Comparison of ENCODE assay signal across 14 cellular contexts in genomic region chr3:63976862-63977180, GRCh38. TPM values are rescaled to one million over a fixed set of nuclear protein-coding genes. Genes with fewer than 3 reads are reported as not detected.
A peak's percentile ranks its signal among the peaks of the same experiment; 100 is the strongest.
DNase-seq lines count a peak whose midpoint lies in the region; ATAC-seq, FAIRE-seq and TF ChIP-seq lines count a peak whose summit lies in the region.
"Had no signal": no experiment of that assay in that cellular context is flagged by ENCODE, and none has a peak within 500 bp of the region (broad histone marks: within the 10 kb centered on the region; RNA-seq: fewer than 3 reads in every experiment).

No MANE protein-coding gene starts in this region.

- dilution Hi-C loops in mammary epithelial cell (cut with HindIII; ENCODE audit: low sequenced_read_pairs): loop anchor here (5.0 kb wide), 1 partner anchor 65 kb away; the partner anchor contains the start of gene SCAANT1

- H4K20me1 ChIP-seq in mammary epithelial cell (ENCODE audit: insufficient read depth, low read length) (no peaks in the 10 kb centered on the region), hepatocyte (ENCODE audit: insufficient read depth, poor library complexity, severe bottlenecking) (no peaks in the 10 kb centered on the region)

- H3K79me2 ChIP-seq in mammary epithelial cell (ENCODE audit: insufficient read depth, low read length) (peaks cover 62% of the 10 kb centered on the region), hepatocyte (peaks cover 53% of the 10 kb centered on the region)

- no peak overlapping the region; a peak in 1 of 6 replicates for H3K27ac ChIP-seq in A549
- no peak overlapping the region for H3K27ac ChIP-seq in CD8-positive, alpha-beta T cell (ENCODE audit: low read depth, low read length)
- peak overlapping the region; percentile 88 for H3K27ac ChIP-seq in mammary epithelial cell (ENCODE audit: insufficient read depth, low read depth, low read length)
- peak overlapping the region; percentile 90 for H3K27ac ChIP-seq in neutrophil
- H3K27ac ChIP-seq in thyroid gland: no peak overlapping the region
- no peak overlapping the region for H3K27ac ChIP-seq in hepatocyte

- H3K9me2 ChIP-seq in hepatocyte (replicated peaks; ENCODE audit: insufficient read depth): no peaks in the 10 kb centered on the region

- peak overlapping the region; percentile 88 for H3K27ac Mint-ChIP-seq in CD8-positive, alpha-beta T cell

- H3K36me3 ChIP-seq in CD8-positive, alpha-beta T cell (ENCODE audit: insufficient read depth, low read length): peaks cover 28% of the 10 kb centered on the region
- H3K36me3 ChIP-seq in mammary epithelial cell (ENCODE audit: insufficient read depth, low read length) (peaks cover 5% of the 10 kb centered on the region), neutrophil (peaks cover 30% of the 10 kb centered on the region), thyroid gland (peaks cover 5 to 8% of the 10 kb centered on the region in 2 donors), hepatocyte (replicated peaks; ENCODE audit: insufficient read depth, low read depth) (no peaks in the 10 kb centered on the region)

- peaks cover 25% of the 10 kb centered on the region; the same call in 2 of the 3 replicates for H3K4me1 ChIP-seq in A549
- peaks cover 96% of the 10 kb centered on the region for H3K4me1 ChIP-seq in CD8-positive, alpha-beta T cell (ENCODE audit: insufficient read depth, low read length)
- H3K4me1 ChIP-seq in mammary epithelial cell (ENCODE audit: insufficient read depth, low read length): peaks cover 61% of the 10 kb centered on the region
- H3K4me1 ChIP-seq in neutrophil (ENCODE audit: control insufficient read depth in 1 of 2, insufficient read depth in 1 of 2, low read depth in 1 of 2, low read length in 1 of 2): peaks cover 57 to 72% of the 10 kb centered on the region in 2 experiments
- H3K4me1 ChIP-seq in thyroid gland: peaks cover 2 to 31% of the 10 kb centered on the region in 2 donors
- peaks cover 27% of the 10 kb centered on the region for H3K4me1 ChIP-seq in hepatocyte (ENCODE audit: insufficient read depth)

- FAIRE-seq in A549 (lab: Jason Lieb, UNC): no peak

- POLR2A ChIA-PET in A549 (lab: Yijun Ruan, JAX): no interaction called here
- POLR2A ChIA-PET in CD8-positive, alpha-beta T cell (lab: Charles Lee): interaction anchor here (0.7 to 6.9 kb wide), 3 partner anchors 10 to 26 kb away, joined by 3 to 95 read pairs (median 3); no protein-coding TSS in a partner anchor

- H3K27me3 ChIP-seq in CD8-positive, alpha-beta T cell (ENCODE audit: insufficient read depth, low read length): no peaks in the 10 kb centered on the region
- no peaks in the 10 kb centered on the region for H3K27me3 ChIP-seq in mammary epithelial cell (ENCODE audit: insufficient read depth, low read length)
- H3K27me3 ChIP-seq in neutrophil: no peaks in the 10 kb centered on the region
- H3K27me3 ChIP-seq in thyroid gland: no peaks in the 10 kb centered on the region
- H3K27me3 ChIP-seq in hepatocyte: no peaks in the 10 kb centered on the region
- H3K27me3 ChIP-seq: heart right ventricle had no signal

- H3K4me3 Mint-ChIP-seq in CD8-positive, alpha-beta T cell: peak overlapping the region; percentile 24

- no peaks in the 10 kb centered on the region for H3K9me3 ChIP-seq in A549
- no peaks in the 10 kb centered on the region for H3K9me3 ChIP-seq in CD8-positive, alpha-beta T cell (ENCODE audit: low read length)
- no peaks in the 10 kb centered on the region for H3K9me3 ChIP-seq in mammary epithelial cell (replicated peaks; ENCODE audit: insufficient read depth, low read length)
- no peaks in the 10 kb centered on the region for H3K9me3 ChIP-seq in neutrophil
- H3K9me3 ChIP-seq in thyroid gland: no peaks in the 10 kb centered on the region
- H3K9me3 ChIP-seq in hepatocyte (ENCODE audit: low read depth): no peaks in the 10 kb centered on the region
- H3K9me3 ChIP-seq: heart right ventricle had no signal

- no peak for TF ChIP-seq EP300 in A549 (IDR thresholded peaks at IDR 0.05)

- BruUV-seq in mammary epithelial cell (replicated peaks; lab: Mats Ljungman, UMichigan): no TSS peak

- in situ Hi-C loops in mammary epithelial cell (cut with MboI; ENCODE audit: low sequenced_read_pairs in 2 of 2): loop anchor here in 1 of 2 donors (25.0 kb wide), 1 partner anchor 640 kb away; no protein-coding TSS in a partner anchor

- TF ChIP-seq CTCF in A549 (IDR thresholded peaks at IDR 0.05) (no peak), mammary epithelial cell (conservative IDR thresholded peaks at IDR 0.05 in 1 of 2, IDR thresholded peaks at IDR 0.05 in 1 of 2; ENCODE audit: extremely low read depth in 1 of 2, insufficient read depth in 1 of 2, low read depth in 1 of 2, low read length in 2 of 2) (no peak), neutrophil (IDR thresholded peaks at IDR 0.05) (no peak), thyroid gland (IDR thresholded peaks at IDR 0.05) (no peak), hepatocyte (IDR thresholded peaks at IDR 0.05; ENCODE audit: poor library complexity) (no peak)
- no peak for TF ChIP-seq CTCF in CD8-positive, alpha-beta T cell (IDR thresholded peaks at IDR 0.05)

- no peak for DNase-seq in A549 (ENCODE audit: low read depth in 1 of 2, low spot score in 1 of 2)
- no peak for DNase-seq in CD8-positive, alpha-beta T cell
- no peak for DNase-seq in mammary epithelial cell
- no peak for DNase-seq in thyroid gland
- no peak for DNase-seq in DMS114 treated with DMSO at 0.1 percent for 48 hours (lab: John Stamatoyannopoulos, UW; ENCODE audit: unreplicated experiment)
- no peak for DNase-seq in hepatocyte (ENCODE audit: low spot score)
- DNase-seq in DMS53 (lab: John Stamatoyannopoulos, UW): no peak
- DNase-seq: amygdala; heart right ventricle; NCI-H1092 treated with DMSO at 0.1 percent for 48 hours; NCI-H345; stimulated activated CD4-positive, alpha-beta T cell treated with anti-CD3 and anti-CD28 coated beads, Interleukin-2, amount 100 ng/mL, for 24 hours had no signal

- no peak for TF ChIP-seq POLR2A in A549 (IDR thresholded peaks at IDR 0.05; ENCODE audit: low read length)
- no peak for TF ChIP-seq POLR2A in thyroid gland (IDR thresholded peaks at IDR 0.05)

- no peaks in the 10 kb centered on the region for H3K9me3 Mint-ChIP-seq in CD8-positive, alpha-beta T cell

- H3K4me3 ChIP-seq in A549 (no peak overlapping the region), mammary epithelial cell (replicated peaks in 1 of 3; ENCODE audit: insufficient read depth in 1 of 3, low read depth in 2 of 3, low read length in 3 of 3) (no peak overlapping the region), neutrophil (ENCODE audit: low read depth in 1 of 2, low read length in 1 of 2) (peak overlapping the region; percentile 24 to 31), thyroid gland (replicated peaks in 1 of 3) (no peak overlapping the region), hepatocyte (no peak overlapping the region)
- H3K4me3 ChIP-seq in CD8-positive, alpha-beta T cell (ENCODE audit: low read depth, low read length): no peak overlapping the region
- H3K4me3 ChIP-seq: heart right ventricle, lung had no signal

- intact Hi-C loops in CD8-positive, alpha-beta T cell (cut with DNase I, micrococcal nuclease): loop anchor here in 1 of 2 experiments (1.0 kb wide), 1 partner anchor 8 kb away; no protein-coding TSS in a partner anchor
- intact Hi-C loops in mammary epithelial cell (cut with micrococcal nuclease) (no loop called here), thyroid gland (cut with DNase I) (no loop called here)

- WGBS in A549 (ENCODE audit: missing lambda C conversion rate): 85% methylated on average over 2 of the region's 2 CpGs
- 33% methylated on average over 2 of the region's 2 CpGs for WGBS in mammary epithelial cell (ENCODE audit: low coverage, missing lambda C conversion rate)
- 90 to 91% methylated on average over 2 of the region's 2 CpGs for WGBS in thyroid gland, 2 donors
- 90% methylated on average over 2 of the region's 2 CpGs for WGBS in hepatocyte (ENCODE audit: low lambda C conversion rate, missing lambda C conversion rate)

- TF ChIP-seq RAD21 in A549 (conservative IDR thresholded peaks at IDR 0.05 in 1 of 2, IDR thresholded peaks at IDR 0.05 in 1 of 2): no peak

- H3K4me2 ChIP-seq in A549 (0 out of 3 replicates have a peak overlapping the region, but pooled peaks have one; percentile 8), mammary epithelial cell (ENCODE audit: insufficient read depth, low read depth, low read length) (peak overlapping the region; percentile 82), hepatocyte (no peak overlapping the region)

- peaks cover 56% of the 10 kb centered on the region for H3K36me3 Mint-ChIP-seq in CD8-positive, alpha-beta T cell

- H2AFZ ChIP-seq in mammary epithelial cell (ENCODE audit: low read depth, low read length) (no peak overlapping the region), hepatocyte (no peak overlapping the region)

- ATAC-seq in A549: no peak
- no peak for ATAC-seq in CD8-positive, alpha-beta T cell

- CTCF ChIA-PET in A549 (lab: Yijun Ruan, JAX) (interaction anchor here (1.8 to 4.7 kb wide), 2 partner anchors 17 to 507 kb away, joined by 5 to 33 read pairs; no protein-coding TSS in a partner anchor), mammary epithelial cell (lab: Charles Lee; ENCODE audit: low non-redundant PET) (no interaction called here)
- CTCF ChIA-PET in CD8-positive, alpha-beta T cell (lab: Charles Lee): interaction anchor here (0.7 to 14.7 kb wide), 4 partner anchors 9 to 23 kb away, joined by 3 to 187 read pairs (median 86); no protein-coding TSS in a partner anchor

- peaks cover 99% of the 10 kb centered on the region for H3K4me1 Mint-ChIP-seq in CD8-positive, alpha-beta T cell (ENCODE audit: low read depth)

- H3K9ac ChIP-seq in mammary epithelial cell (ENCODE audit: insufficient read depth, low read length): peak overlapping the region; percentile 24

- H3K27me3 Mint-ChIP-seq in CD8-positive, alpha-beta T cell (ENCODE audit: low read depth): no peaks in the 10 kb centered on the region

TF ChIP-seq in A549, 52 proteins besides CTCF, POLR2A, EP300 and RAD21:
- TF ChIP-seq CEBPB (IDR thresholded peaks at IDR 0.05) (no peak), RFX5 (IDR thresholded peaks at IDR 0.05) (no peak), JUN (IDR thresholded peaks at IDR 0.05) (no peak), HOXB13 (CRISPR knock-in tag; IDR thresholded peaks at IDR 0.05; ENCODE audit: low read depth) (no peak), BHLHE40 (IDR thresholded peaks at IDR 0.05; ENCODE audit: low read depth, low read length) (no peak)

RNA-seq across cellular contexts. Expression of gene PSMD6, which starts 46.5 kb away (rescaled TPM):
- polyA plus RNA-seq in A549 (2011; rRNA removed) (53.8 and 76.8 TPM in 2 replicates), A549 (2017; fragmentation: RNase III; extraction: RNeasy Plus Mini Kit Qiagen cat#74134 plus additional on column Dnase treatment) (117 to 121 TPM (median 120 TPM) in 3 replicates), mammary epithelial cell (75.2 TPM), hepatocyte (104 and 111 TPM in 2 replicates)
- 70.4 and 74.2 TPM in 2 replicates for polyA plus RNA-seq in A549 (2012; cell fraction: cytosol; rRNA removed)
- polyA plus RNA-seq in A549 (2012; cell fraction: nucleus; rRNA removed): 43.2 and 51.1 TPM in 2 replicates
- polyA minus RNA-seq in A549 (2011; rRNA and poly(A)+ RNA removed): 20.3 and 20.7 TPM in 2 replicates
- total RNA-seq in CD8-positive, alpha-beta T cell: 100 to 1,000 TPM; 134 to 138 TPM
- total RNA-seq in mammary epithelial cell (10 to 100 TPM; 70.7 to 85.9 TPM), thyroid gland (100 to 1,000 TPM in 1 of 4 donors, 10 to 100 TPM in 3; 64.1 to 116 (median 75.3) TPM), hepatocyte (99.6 and 101 TPM in 2 replicates)
- polyA minus RNA-seq in mammary epithelial cell: 28.0 TPM

Comparison
In these comparisons a context has a peak if more than half of its experiments do, and no peak if none do; other contexts are left out.
1. H3K27ac ChIP-seq: peak in mammary epithelial cell (single experiment) and neutrophil (single experiment); none in A549 (0 of 2), CD8-positive, alpha-beta T cell (single experiment), thyroid gland (0 of 3) and hepatocyte (single experiment).
2. H3K4me3 ChIP-seq: peak in neutrophil (2 of 2); none in A549 (single experiment), CD8-positive, alpha-beta T cell (single experiment), mammary epithelial cell (0 of 3), thyroid gland (0 of 3) and hepatocyte (single experiment).